28 cellular contexts compared by ENCODE assay signal in genomic region chr6:8238772-8239683, GRCh38.
DNase-seq lines count a peak whose midpoint lies in the region; TF ChIP-seq lines count a peak whose summit lies in the region.
"Had no signal": no experiment of that assay in that cellular context is flagged by ENCODE, and none has a peak within 500 bp of the region (broad histone marks: within the 10 kb centered on the region; RNA-seq: fewer than 3 reads in every experiment).

No MANE protein-coding gene starts in this region.

- H3K36me3 ChIP-seq in SK-N-MC (ENCODE audit: insufficient read depth, low read length), result no peaks in the 10 kb centered on the region
- H3K36me3 ChIP-seq in smooth muscle cell (ENCODE audit: low read depth), result no peaks in the 10 kb centered on the region
- H3K36me3 ChIP-seq: esophagus muscularis mucosa, heart right ventricle, suprapubic skin, upper lobe of right lung had no signal

- H3K4me1 ChIP-seq in smooth muscle cell (ENCODE audit: low read depth), result peaks cover 12% of the 10 kb centered on the region
- H3K4me1 ChIP-seq: esophagus muscularis mucosa, foreskin keratinocyte, heart right ventricle, parathyroid adenoma, suprapubic skin, upper lobe of right lung had no signal

- peak; percentile 30 for DNase-seq in NCI-H748 (lab: John Stamatoyannopoulos, UW; ENCODE audit: unreplicated experiment)
- DNase-seq in NCI-H748 treated with DMSO at 0.1 percent for 48 hours (lab: John Stamatoyannopoulos, UW), result no peak
- DNase-seq in SK-N-MC (ENCODE audit: low read depth, low spot score), result no peak
- DNase-seq in left kidney (ENCODE audit: low read depth, low spot score), result peak; percentile 43
- no peak for DNase-seq in smooth muscle cell (lab: John Stamatoyannopoulos, UW; ENCODE audit: unreplicated experiment)
- DNase-seq in NCI-H2029 (lab: John Stamatoyannopoulos, UW), result no peak
- DNase-seq in NCI-H2107 (lab: John Stamatoyannopoulos, UW), result no peak
- no peak for DNase-seq in NCI-H1694 treated with DMSO at 0.1 percent for 48 hours (lab: John Stamatoyannopoulos, UW)
- DNase-seq: activated CD4-positive, alpha-beta memory T cell treated with anti-CD3 and anti-CD28 coated beads for 36 hours; activated CD4-positive, alpha-beta T cell treated with anti-CD3 and anti-CD28 coated beads for 1 hour; activated naive CD4-positive, alpha-beta T cell treated with Interleukin-2 at 50 U/mL for 16 hours; dermis blood vessel endothelial cell; foreskin keratinocyte; GM23248; heart right ventricle; NCI-H1092; NCI-H2029 treated with DMSO at 0.1 percent for 48 hours; NCI-H446 treated with DMSO at 0.1 percent for 48 hours; NK-92 treated with Interleukin-12 subunit alpha and Interleukin-12 subunit beta, amount 100 ng/mL, for 24 hours; PC-9; stimulated activated CD4-positive, alpha-beta T cell treated with anti-CD3 and anti-CD28 coated beads, Interleukin-1b, Interleukin-23, amount 100 ng/mL, for 48 hours; stimulated activated naive CD4-positive, alpha-beta T cell treated with Interleukin-2 at 50 U/mL for 16 hours; upper lobe of right lung had no signal

- no peaks in the 10 kb centered on the region for H4K20me1 ChIP-seq in smooth muscle cell (ENCODE audit: low read depth)

- no peaks in the 10 kb centered on the region for H3K9me3 ChIP-seq in SK-N-MC (ENCODE audit: low read depth, low read length)
- H3K9me3 ChIP-seq in smooth muscle cell (replicated peaks; ENCODE audit: low read depth), result no peaks in the 10 kb centered on the region
- H3K9me3 ChIP-seq: esophagus muscularis mucosa, heart right ventricle, suprapubic skin, upper lobe of right lung had no signal

- peak overlapping the region; percentile 30 for H2AFZ ChIP-seq in smooth muscle cell (ENCODE audit: low read depth)
- H2AFZ ChIP-seq: GM23248, parathyroid adenoma, PC-9 had no signal

- no peak overlapping the region for H3K4me2 ChIP-seq in smooth muscle cell
- H3K4me2 ChIP-seq: PC-9 had no signal

- H3K9ac ChIP-seq in SK-N-MC (ENCODE audit: insufficient read length) (no peak overlapping the region), smooth muscle cell (ENCODE audit: low read depth) (no peak overlapping the region)
- H3K9ac ChIP-seq: GM23248, parathyroid adenoma had no signal

- H3K27ac ChIP-seq in SK-N-MC (no peak overlapping the region), smooth muscle cell (ENCODE audit: low read depth) (no peak overlapping the region)
- H3K27ac ChIP-seq: esophagus muscularis mucosa, foreskin keratinocyte, GM23248, heart right ventricle, parathyroid adenoma, PC-9, skin epidermis, suprapubic skin, upper lobe of right lung had no signal

- no peaks in the 10 kb centered on the region for H3K27me3 ChIP-seq in smooth muscle cell (ENCODE audit: low read depth)
- H3K27me3 ChIP-seq: upper lobe of right lung had no signal

- peak overlapping the region; percentile 49 for H3K4me3 ChIP-seq in SK-N-MC
- no peak overlapping the region for H3K4me3 ChIP-seq in smooth muscle cell
- H3K4me3 ChIP-seq: esophagus muscularis mucosa, GM23248, heart right ventricle, lung, PC-9, skin epidermis, suprapubic skin, upper lobe of right lung had no signal

- no peak for TF ChIP-seq CTCF in smooth muscle cell (IDR thresholded peaks at IDR 0.05; ENCODE audit: borderline replicate concordance, insufficient read depth, poor library complexity, severe bottlenecking)

- no peaks in the 10 kb centered on the region for H3K79me2 ChIP-seq in smooth muscle cell (ENCODE audit: low read depth)
- H3K79me2 ChIP-seq: parathyroid adenoma had no signal

- H3F3A ChIP-seq in smooth muscle cell (ENCODE audit: low read depth), result no peaks in the 10 kb centered on the region

- WGBS in smooth muscle cell (ENCODE audit: low lambda C conversion rate), result 84% methylated on average over 10 of the region's 10 CpGs

Comparison
In these comparisons a context has a peak if more than half of its experiments do, and no peak if none do; other contexts are left out.
1. DNase-seq: peak in NCI-H748 (single experiment) and left kidney (single experiment); none in NCI-H748 treated with DMSO at 0.1 percent for 48 hours (single experiment), SK-N-MC (single experiment), smooth muscle cell (single experiment), NCI-H2029 (single experiment), NCI-H2107 (single experiment) and NCI-H1694 treated with DMSO at 0.1 percent for 48 hours (single experiment).